11 cellular contexts compared by ENCODE assay signal in genomic region chr1:3085721-3086120, GRCh38. TPM values are rescaled to one million over a fixed set of nuclear protein-coding genes. Genes with fewer than 3 reads are reported as not detected.
"Had no signal": no experiment of that assay in that cellular context is flagged by ENCODE, and none has a peak within 500 bp of the region (broad histone marks: within the 10 kb centered on the region; RNA-seq: fewer than 3 reads in every experiment).

No MANE protein-coding gene starts in this region.

- H2AFZ ChIP-seq: GM23248, GM23338 had no signal

- H3K9ac ChIP-seq: GM23248 had no signal

- H3K4me3 Mint-ChIP-seq: GM23338, H9, HFFc6 had no signal

- H3K9me3 ChIP-seq: HAP-1 had no signal

- ATAC-seq: GM23338, HCT116 had no signal

- H3K4me3 ChIP-seq: GM23248, GM23338, HAP-1 had no signal

- H3K27ac ChIP-seq: GM23248 had no signal

- DNase-seq: GM23248, GOT3, H7, H9, HCEC 1CT, HFFc6 had no signal

- H3K4me1 ChIP-seq: HAP-1 had no signal

- H3K9me3 Mint-ChIP-seq: H9 had no signal

- H3K4me2 ChIP-seq: GM23338 had no signal

- H3K27ac Mint-ChIP-seq: GM23338, H9, HFFc6 had no signal

- H3K36me3 ChIP-seq: HAP-1 had no signal

- FAIRE-seq: H1, H54 had no signal

RNA-seq across cellular contexts. Expression of gene PRDM16, which starts 16.7 kb away (rescaled TPM):
- total RNA-seq: GM23248, HFFc6 had no signal
